Comparison of ENCODE assay signal across 10 cellular contexts in the genomic region with DNA sequence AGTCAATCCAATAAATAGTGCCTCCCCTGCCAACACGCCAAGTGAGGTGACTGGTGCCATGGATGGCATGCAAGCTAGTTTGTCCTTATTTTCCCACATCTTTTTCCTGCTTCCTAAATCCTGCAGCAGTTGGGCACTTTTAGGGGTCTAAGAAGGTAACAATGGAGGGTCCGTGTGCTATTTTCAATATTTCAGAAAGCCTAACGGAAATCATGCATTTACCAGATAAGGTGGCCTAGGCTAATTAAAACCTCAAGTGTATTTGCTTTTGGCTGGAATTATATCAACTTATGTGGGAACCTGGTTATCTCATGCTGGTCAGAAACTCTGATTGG. TPM values are rescaled to one million over a fixed set of nuclear protein-coding genes. Genes with fewer than 3 reads are reported as not detected.
DNase-seq lines count a peak whose midpoint lies in the region; ATAC-seq and TF ChIP-seq lines count a peak whose summit lies in the region.
"Had no signal": no experiment of that assay in that cellular context is flagged by ENCODE, and none has a peak within 500 bp of the region (broad histone marks: within the 10 kb centered on the region; RNA-seq: fewer than 3 reads in every experiment).

No MANE protein-coding gene starts in this region.

- H3K27ac ChIP-seq in heart right ventricle = peak overlapping the region; percentile 57 to 98 (median 84)
- H3K27ac ChIP-seq in muscle layer of colon (ENCODE audit: low read depth, low read length) = peak overlapping the region; percentile 77
- H3K27ac ChIP-seq in upper lobe of left lung = peak overlapping the region; percentile 83 to 93 (median 87)

- intact Hi-C loops in heart right ventricle (cut with DNase I) = no loop called here
- intact Hi-C loops in cardiac septum (cut with DNase I) = no loop called here

- no peak for TF ChIP-seq POLR2A in upper lobe of left lung (IDR thresholded peaks at IDR 0.05)

- H3K36me3 ChIP-seq in heart right ventricle = peaks cover 0 to 36% (median 9%) of the 10 kb centered on the region in 9 donors
- peaks cover 12% of the 10 kb centered on the region for H3K36me3 ChIP-seq in adipocyte (ENCODE audit: control insufficient read depth, insufficient read depth, low read length, severe bottlenecking)
- H3K36me3 ChIP-seq in muscle layer of colon (ENCODE audit: insufficient read depth, low read length) = peaks cover 37% of the 10 kb centered on the region
- H3K36me3 ChIP-seq in upper lobe of left lung = peaks cover 0 to 23% (median 4%) of the 10 kb centered on the region in 4 donors

- H3K9ac ChIP-seq in adipocyte (ENCODE audit: low read length) (peak overlapping the region; percentile 72), muscle layer of colon (ENCODE audit: low read length) (peak overlapping the region; percentile 37)

- H3K9me3 ChIP-seq in heart right ventricle (no peaks in the 10 kb centered on the region), adipocyte (ENCODE audit: control insufficient read depth, low read length) (no peaks in the 10 kb centered on the region), muscle layer of colon (ENCODE audit: low read length) (no peaks in the 10 kb centered on the region), upper lobe of left lung (no peaks in the 10 kb centered on the region)

- ATAC-seq in heart right ventricle (no peak), upper lobe of left lung (ENCODE audit: low FRiP score in 2 of 2) (no peak), GM19035 (IDR thresholded peaks at IDR 0.05; ENCODE audit: unreplicated experiment) (no peak)

- DNase-seq in heart right ventricle = no peak
- DNase-seq in cardiac septum (ENCODE audit: low spot score) = no peak
- DNase-seq in adipocyte (ENCODE audit: low read depth) = no peak
- DNase-seq in upper lobe of left lung = no peak
- no peak for DNase-seq in NCI-H2107 (lab: John Stamatoyannopoulos, UW)
- no peak for DNase-seq in putamen (ENCODE audit: low spot score)
- DNase-seq: stimulated activated naive B cell treated with anti-CD40 and anti-IgM and Interleukin-4, amounts not matched to agents 10 μg/mL and 1 μg/mL and 100 μg/mL, for 72 hours had no signal

- H3K4me3 ChIP-seq in heart right ventricle (peak overlapping the region in 6 of 10 donors; percentile 4 to 36 (median 24)), adipocyte (ENCODE audit: low read length) (peak overlapping the region; percentile 54), muscle layer of colon (ENCODE audit: low read depth in 1 of 2, low read length in 2 of 2) (peak overlapping the region in 1 of 2 donors; percentile 49), upper lobe of left lung (peak overlapping the region in 2 of 4 donors; percentile 26 to 88)

- 68 to 75% methylated on average over 3 of the region's 3 CpGs for WGBS in heart right ventricle, 2 donors
- WGBS in upper lobe of left lung, 2 donors = 69 to 71% methylated on average over 3 of the region's 3 CpGs

- H3K4me1 ChIP-seq in heart right ventricle (peaks cover 37 to 83% (median 72%) of the 10 kb centered on the region in 9 donors), adipocyte (ENCODE audit: control insufficient read depth, insufficient read depth, low read length) (peaks cover 61% of the 10 kb centered on the region), muscle layer of colon (ENCODE audit: insufficient read depth, low read length) (peaks cover 70% of the 10 kb centered on the region), upper lobe of left lung (peaks cover 54 to 77% (median 67%) of the 10 kb centered on the region in 4 donors)

- H3K27me3 ChIP-seq in heart right ventricle (no peaks in the 10 kb centered on the region), adipocyte (replicated peaks; ENCODE audit: control insufficient read depth, insufficient read depth, low read length) (no peaks in the 10 kb centered on the region), muscle layer of colon (ENCODE audit: control insufficient read depth in 1 of 2, insufficient read depth in 2 of 2, low read length in 2 of 2) (no peaks in the 10 kb centered on the region), upper lobe of left lung (no peaks in the 10 kb centered on the region)

- TF ChIP-seq EP300 in upper lobe of left lung (IDR thresholded peaks at IDR 0.05) = no peak

- no peak for TF ChIP-seq CTCF in heart right ventricle (IDR thresholded peaks at IDR 0.05)
- no peak for TF ChIP-seq CTCF in upper lobe of left lung (IDR thresholded peaks at IDR 0.05)

RNA-seq across cellular contexts. Expression of a gene that starts 4.9 kb away (rescaled TPM):
- total RNA-seq in heart right ventricle = 10 to 100 TPM; 35.7 to 86.1 (median 48.8) TPM
- polyA plus RNA-seq in heart right ventricle = 100 to 1,000 TPM in 1 of 2 donors, 10 to 100 TPM in 1; 31.9 to 154 TPM
- 48.2 TPM for total RNA-seq in cardiac septum
- 100 to 1,000 TPM in 2 of 6 donors, 10 to 100 TPM in 4; 48.3 to 146 (median 92.6) TPM for total RNA-seq in upper lobe of left lung

RNA-seq across cellular contexts. Expression of a gene that starts 29.6 kb away (rescaled TPM):
- 10 to 100 TPM in 2 of 10 donors, 1 to 10 TPM in 8; 3.8 to 19.1 (median 4.8) TPM for total RNA-seq in heart right ventricle
- polyA plus RNA-seq in heart right ventricle = 10 to 100 TPM in 1 of 2 donors, 1 to 10 TPM in 1; 8.1 to 10.5 TPM
- total RNA-seq in cardiac septum = 4.8 TPM
- 10 to 100 TPM; 18.5 to 43.8 (median 23.0) TPM for total RNA-seq in upper lobe of left lung

RNA-seq across cellular contexts. Expression of a gene that starts 49.9 kb away (rescaled TPM):
- total RNA-seq in heart right ventricle (1 to 10 TPM in 1 of 10 donors, under 1 TPM in 3, not detected in 6; 0.15 to 2.9 (median 0.25) TPM), cardiac septum (0.22 TPM), upper lobe of left lung (1 to 10 TPM in 3 of 6 donors, under 1 TPM in 1, not detected in 2; 0.39 to 2.1 (median 1.1) TPM)
- under 1 TPM in 1 of 2 donors, not detected in 1; 0.45 TPM for polyA plus RNA-seq in heart right ventricle
- total RNA-seq: kidney epithelial cell had no signal

RNA-seq across cellular contexts. Expression of a gene that starts 59.2 kb away (rescaled TPM):
- total RNA-seq in heart right ventricle = under 1 TPM in 2 of 10 donors, not detected in 8; 0.38 to 0.65 TPM
- polyA plus RNA-seq in heart right ventricle = under 1 TPM in 1 of 2 donors, not detected in 1; 0.07 TPM
- not detected for total RNA-seq in cardiac septum
- 1 to 10 TPM in 4 of 6 donors, not detected in 2; 1.4 to 4.6 (median 2.2) TPM for total RNA-seq in upper lobe of left lung
